16 cellular contexts compared by ENCODE assay signal in genomic region chr5:156678484-156678883, GRCh38.
"Had no signal": no experiment of that assay in that cellular context is flagged by ENCODE, and none has a peak within 500 bp of the region (broad histone marks: within the 10 kb centered on the region; RNA-seq: fewer than 3 reads in every experiment).

No MANE protein-coding gene starts in this region.

- DNase-seq: activated CD4-positive, alpha-beta memory T cell treated with anti-CD3 and anti-CD28 coated beads for 36 hours; activated CD4-positive, alpha-beta T cell treated with anti-CD3 and anti-CD28 coated beads for 4 hours; activated naive CD8-positive, alpha-beta T cell treated with anti-CD3 and anti-CD28 coated beads for 36 hours; activated T-cell treated with anti-CD3 and anti-CD28 coated beads for 4 hours; amniotic stem cell; dermis blood vessel endothelial cell; effector memory CD4-positive, alpha-beta T cell; sigmoid colon; spleen; stimulated activated CD4-positive, alpha-beta T cell treated with anti-CD3 and anti-CD28 coated beads, Interleukin-4, amount 100 ng/mL, for 4 hours; upper lobe of left lung had no signal

- FAIRE-seq: endothelial cell of umbilical vein had no signal

- ATAC-seq: gastroesophageal sphincter; natural killer cell treated with Interleukin-12 subunit alpha and Interleukin-12 subunit beta and Interleukin-15 and Interleukin-18, amount 100 ng/mL, for 72 hours; stimulated activated memory B cell treated with anti-CD40 and anti-IgM and Interleukin-4, amounts not matched to agents 10 μg/mL and 1 μg/mL and 100 μg/mL, for 72 hours; WTC11 had no signal
